ENCODE assay signal across 19 cellular contexts in the genomic region with DNA sequence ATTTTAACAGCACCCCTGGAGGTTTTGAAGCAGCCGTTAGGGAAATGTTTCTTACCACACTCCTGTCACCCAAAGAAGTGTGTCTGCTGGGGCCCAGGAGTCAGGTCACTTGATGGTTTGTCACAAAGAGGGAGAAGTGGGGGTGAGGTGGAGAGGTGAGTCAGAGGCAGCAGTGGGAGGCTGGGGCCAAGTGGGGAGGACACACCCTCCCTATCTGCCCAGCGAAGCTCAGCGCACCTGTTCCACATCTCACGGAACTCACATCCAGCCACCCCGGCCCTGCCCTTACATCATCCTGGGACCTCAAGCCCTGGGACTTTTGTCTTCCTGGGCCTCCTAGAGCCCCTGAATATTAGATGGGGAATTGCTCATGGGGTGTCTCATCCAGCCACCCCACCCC.
DNase-seq lines count a peak whose midpoint lies in the region; TF ChIP-seq lines count a peak whose summit lies in the region.
"Had no signal": no experiment of that assay in that cellular context is flagged by ENCODE, and none has a peak within 500 bp of the region (broad histone marks: within the 10 kb centered on the region; RNA-seq: fewer than 3 reads in every experiment).

No MANE protein-coding gene starts in this region.

- DNase-seq in Daoy (ENCODE audit: low read depth) (peak; percentile 28), coronary artery (ENCODE audit: low spot score) (peak; percentile 41), mesenteric fat pad (ENCODE audit: low spot score) (peak; percentile 68), GOT3 (lab: John Stamatoyannopoulos, UW) (no peak), amygdala (lab: John Stamatoyannopoulos, UW) (no peak), inferior parietal cortex (ENCODE audit: extremely low spot score) (no peak)
- no peak for DNase-seq in activated T-cell treated with anti-CD3 and anti-CD28 coated beads, Interleukin-2, amount 50 U/mL, for 48 hours
- DNase-seq: C1 segment of cervical spinal cord; DMS 273 treated with DMSO at 0.1 percent for 48 hours; GF-D8; HCEC 1CT; NCI-H1092 treated with DMSO at 0.1 percent for 48 hours; NCI-H146; NCI-H2029 treated with DMSO at 0.1 percent for 48 hours; NCI-H2171 treated with DMSO at 0.1 percent for 48 hours; NK-92 treated with Interleukin-12 subunit alpha and Interleukin-12 subunit beta, amount 100 ng/mL, for 24 hours; SIG-M5 had no signal

- no peak overlapping the region for H3K27ac ChIP-seq in coronary artery
- H3K27ac ChIP-seq: GM23248, RWPE1 had no signal

- no peak for TF ChIP-seq CTCF in coronary artery (IDR thresholded peaks at IDR 0.05)

- no peak overlapping the region for H3K4me3 ChIP-seq in coronary artery
- H3K4me3 ChIP-seq: GM23248 had no signal

Comparison
In these comparisons a context has a peak if more than half of its experiments do, and no peak if none do; other contexts are left out.
1. DNase-seq: peak in Daoy (single experiment), coronary artery (single experiment) and mesenteric fat pad (single experiment); none in activated T-cell treated with anti-CD3 and anti-CD28 coated beads, Interleukin-2, amount 50 U/mL, for 48 hours (0 of 2), GOT3 (single experiment), amygdala (0 of 56) and inferior parietal cortex (single experiment).